In genomic region chr4:153083447-153083921, GRCh38 we compare ENCODE assay signal across 8 cellular contexts.
DNase-seq lines count a peak whose midpoint lies in the region; ATAC-seq and TF ChIP-seq lines count a peak whose summit lies in the region.

No MANE protein-coding gene starts in this region.

- no peaks in the 10 kb centered on the region for H3K36me3 ChIP-seq in CD4-positive, CD25-positive, alpha-beta regulatory T cell (ENCODE audit: control insufficient read depth, insufficient read depth, low read length)
- no peaks in the 10 kb centered on the region for H3K36me3 ChIP-seq in lower lobe of right lung

- peak overlapping the region in 3 of 4 donors; percentile 11 to 74 (median 67) for H3K4me3 Mint-ChIP-seq in CD4-positive, CD25-positive, alpha-beta regulatory T cell

- H3K36me3 Mint-ChIP-seq in CD4-positive, CD25-positive, alpha-beta regulatory T cell: no peaks in the 10 kb centered on the region

- TF ChIP-seq CTCF in lower lobe of right lung (IDR thresholded peaks at IDR 0.05): peak; percentile 63

- no peaks in the 10 kb centered on the region for H3K9me3 Mint-ChIP-seq in CD4-positive, CD25-positive, alpha-beta regulatory T cell

- DNase-seq in CD4-positive, CD25-positive, alpha-beta regulatory T cell: peak; percentile 7 to 85 (median 58)
- DNase-seq in GM19240 (ENCODE audit: insufficient read length, low spot score): peak; percentile 29
- peak; percentile 38 to 84 for DNase-seq in NCI-H446 (lab: John Stamatoyannopoulos, UW)
- peak; percentile 40 for DNase-seq in activated CD4-positive, CD25-positive, alpha-beta regulatory T cell treated with anti-CD3 and anti-CD28 coated beads, Interleukin-2, amount 50 U/mL, for 72 hours
- peak; percentile 31 for DNase-seq in effector CD4-positive, alpha-beta T cell
- no peak for DNase-seq in lower lobe of right lung
- DNase-seq in stimulated activated CD8-positive, alpha-beta memory T cell treated with anti-CD3 and anti-CD28 coated beads, Interleukin-4, amount 100 ng/mL, for 24 hours (ENCODE audit: low read depth): peak; percentile 19

- H3K9me3 ChIP-seq in CD4-positive, CD25-positive, alpha-beta regulatory T cell (ENCODE audit: control insufficient read depth in 2 of 2, low read length in 2 of 2): no peaks in the 10 kb centered on the region
- no peaks in the 10 kb centered on the region for H3K9me3 ChIP-seq in lower lobe of right lung

- intact Hi-C loops in lower lobe of right lung (cut with DNase I): loop anchor here (10.0 kb wide), 1 partner anchor 239 kb away; no protein-coding TSS in a partner anchor

- peaks cover 8% of the 10 kb centered on the region for H3K27me3 Mint-ChIP-seq in CD4-positive, CD25-positive, alpha-beta regulatory T cell

- ATAC-seq in CD4-positive, CD25-positive, alpha-beta regulatory T cell (ENCODE audit: low read depth in 2 of 2): peak in 1 of 2 donors; percentile 58
- peak; percentile 76 for ATAC-seq in HG03432 (IDR thresholded peaks at IDR 0.05; ENCODE audit: unreplicated experiment)
- ATAC-seq in lower lobe of right lung: peak; percentile 73 to 82

- peaks cover 23% of the 10 kb centered on the region for H3K4me1 ChIP-seq in CD4-positive, CD25-positive, alpha-beta regulatory T cell (ENCODE audit: control insufficient read depth, insufficient read depth, low read length, poor library complexity, severe bottlenecking)
- H3K4me1 ChIP-seq in lower lobe of right lung: peaks cover 22% of the 10 kb centered on the region

- peak overlapping the region; percentile 7 for H3K4me3 ChIP-seq in CD4-positive, CD25-positive, alpha-beta regulatory T cell (ENCODE audit: low read depth, low read length)
- H3K4me3 ChIP-seq in lower lobe of right lung: no peak overlapping the region

- H3K27ac ChIP-seq in CD4-positive, CD25-positive, alpha-beta regulatory T cell (ENCODE audit: insufficient read depth, low read length, poor library complexity, severe bottlenecking): no peak overlapping the region
- H3K27ac ChIP-seq in lower lobe of right lung: no peak overlapping the region

- peak overlapping the region; percentile 81 to 89 (median 87) for H3K27ac Mint-ChIP-seq in CD4-positive, CD25-positive, alpha-beta regulatory T cell

- H3K27me3 ChIP-seq in CD4-positive, CD25-positive, alpha-beta regulatory T cell (ENCODE audit: control insufficient read depth, insufficient read depth, low read length): peaks cover 4% of the 10 kb centered on the region
- H3K27me3 ChIP-seq in lower lobe of right lung (ENCODE audit: low read depth): no peaks in the 10 kb centered on the region

- peaks cover 14 to 50% (median 28%) of the 10 kb centered on the region in 4 donors for H3K4me1 Mint-ChIP-seq in CD4-positive, CD25-positive, alpha-beta regulatory T cell
